Comparison of ENCODE assay signal across 8 cellular contexts in genomic region chr11:36688132-36688531, GRCh38.
"Had no signal": no experiment of that assay in that cellular context is flagged by ENCODE, and none has a peak within 500 bp of the region (broad histone marks: within the 10 kb centered on the region; RNA-seq: fewer than 3 reads in every experiment).

No MANE protein-coding gene starts in this region.

- H3K36me3 Mint-ChIP-seq: IgD-negative memory B cell had no signal

- H3K4me1 Mint-ChIP-seq: GM23338, H9, IgD-negative memory B cell had no signal

- H3K27ac Mint-ChIP-seq: GM23338, HFFc6, IgD-negative memory B cell had no signal

- ATAC-seq: HepG2 had no signal

- H3K4me2 ChIP-seq: GM23338 had no signal

- H3K4me3 Mint-ChIP-seq: GM23338, H9, HFFc6, IgD-negative memory B cell had no signal

- H3K27ac ChIP-seq: HL-60 had no signal

- H3K4me3 ChIP-seq: GM23338 had no signal

- DNase-seq: H9, HCEC 1CT, HFFc6, KBM-7 had no signal

- H3K9me3 Mint-ChIP-seq: GM23338, H9, HFFc6 had no signal

- H3K27me3 Mint-ChIP-seq: IgD-negative memory B cell had no signal

- H2AFZ ChIP-seq: GM23338 had no signal
